ENCODE assay signal across 28 cellular contexts in genomic region chr2:71238089-71238488, GRCh38.
"Had no signal": no experiment of that assay in that cellular context is flagged by ENCODE, and none has a peak within 500 bp of the region (broad histone marks: within the 10 kb centered on the region; RNA-seq: fewer than 3 reads in every experiment).

No MANE protein-coding gene starts in this region.

- H3K4me3 ChIP-seq: adrenal gland, body of pancreas, colonic mucosa, esophagus squamous epithelium had no signal

- H3K27ac ChIP-seq: adrenal gland, body of pancreas, colonic mucosa, epithelial cell of prostate, esophagus squamous epithelium had no signal

- H3K27me3 ChIP-seq: adrenal gland, body of pancreas, colonic mucosa had no signal

- H3K4me1 ChIP-seq: adrenal gland, body of pancreas, colonic mucosa, esophagus squamous epithelium had no signal

- FAIRE-seq: endometrium, endothelial cell of umbilical vein had no signal

- H3K9me3 ChIP-seq: adrenal gland, body of pancreas, colonic mucosa, esophagus squamous epithelium had no signal

- DNase-seq: activated CD4-positive, alpha-beta memory T cell treated with anti-CD3 and anti-CD28 coated beads for 36 hours; activated CD4-positive, alpha-beta T cell treated with anti-CD3 and anti-CD28 coated beads for 36 hours; activated CD4-positive, alpha-beta T cell treated with anti-CD3 and anti-CD28 coated beads, Interleukin-2, amount 10 ng/mL, durations not matched to agents 24 days and 14 days; activated CD4-positive, CD25-positive, alpha-beta regulatory T cell; activated CD4-positive, CD25-positive, alpha-beta regulatory T cell treated with anti-CD3 and anti-CD28 coated beads, Interleukin-2, amount 50 U/mL, for 72 hours; activated CD8-positive, alpha-beta memory T cell treated with anti-CD3 and anti-CD28 coated beads, Interleukin-2, amount 10 ng/mL, durations not matched to agents 7 days and 5 days; activated CD8-positive, alpha-beta memory T cell treated with anti-CD3 and anti-CD28 coated beads, Interleukin-2, amount 50 U/mL, for 4 hours; activated CD8-positive, alpha-beta T cell treated with anti-CD3 and anti-CD28 coated beads, Interleukin-2, amount 10 ng/mL, durations not matched to agents 7 days and 5 days; activated effector memory CD4-positive, alpha-beta T cell treated with anti-CD3 and anti-CD28 coated beads, Interleukin-2, amount 50 U/mL, for 16 hours; activated naive CD4-positive, alpha-beta T cell treated with anti-CD3 and anti-CD28 coated beads for 36 hours; activated naive CD8-positive, alpha-beta T cell treated with anti-CD3 and anti-CD28 coated beads for 36 hours; activated naive CD8-positive, alpha-beta T cell treated with anti-CD3 and anti-CD28 coated beads, Interleukin-2, amount 50 U/mL, for 24 hours; activated T-cell treated with anti-CD3 and anti-CD28 coated beads, Interleukin-2, amount 50 U/mL, for 1 hour; activated T-cell treated with anti-CD3 and anti-CD28 coated beads, Interleukin-2, amount 50 U/mL, for 48 hours; adrenal gland; amygdala; aorta; body of pancreas; central memory CD4-positive, alpha-beta T cell; cerebellar nuclear complex; colonic mucosa; effector CD8-positive, alpha-beta T cell; esophagus squamous epithelium; foreskin melanocyte; T-helper 2 cell had no signal

- ATAC-seq: activated CD4-positive, alpha-beta T cell treated with anti-CD3 and anti-CD28 coated beads for 36 hours; activated CD8-positive, alpha-beta memory T cell treated with anti-CD3 and anti-CD28 coated beads, Interleukin-2, amount 10 ng/mL, durations not matched to agents 7 days and 5 days; activated CD8-positive, alpha-beta T cell treated with anti-CD3 and anti-CD28 coated beads, Interleukin-2, amount 10 ng/mL, durations not matched to agents 7 days and 5 days; activated naive CD8-positive, alpha-beta T cell treated with anti-CD3 and anti-CD28 coated beads, Interleukin-2, amount 50 U/mL, for 24 hours; body of pancreas had no signal

- H3K36me3 ChIP-seq: adrenal gland, colonic mucosa, esophagus squamous epithelium had no signal
